Comparison of ENCODE assay signal across 22 cellular contexts in genomic region chr5:78522476-78523105, GRCh38.
DNase-seq lines count a peak whose midpoint lies in the region; ATAC-seq and TF ChIP-seq lines count a peak whose summit lies in the region.
"Had no signal": no experiment of that assay in that cellular context is flagged by ENCODE, and none has a peak within 500 bp of the region (broad histone marks: within the 10 kb centered on the region; RNA-seq: fewer than 3 reads in every experiment).

No MANE protein-coding gene starts in this region.

- peaks cover 7% of the 10 kb centered on the region for H4K20me1 ChIP-seq in GM23338 (replicated peaks; ENCODE audit: insufficient read depth)
- H4K20me1 ChIP-seq: BLaER1 had no signal

- no peaks in the 10 kb centered on the region for H3F3A ChIP-seq in GM23338 (replicated peaks; ENCODE audit: low read depth)

- H3K27me3 Mint-ChIP-seq in GM23338 (ENCODE audit: insufficient read depth, low read depth, poor library complexity) (no peaks in the 10 kb centered on the region), nephron (ENCODE audit: low read depth) (no peaks in the 10 kb centered on the region)
- H3K27me3 Mint-ChIP-seq: IgD-negative memory B cell had no signal

- H2AFZ ChIP-seq in GM23338 = no peak overlapping the region

- TF ChIP-seq POLR2A in erythroblast (IDR thresholded peaks at IDR 0.05; ENCODE audit: low read length) = no peak

- H3K9me2 ChIP-seq in GM23338 (ENCODE audit: insufficient read depth) = 0 out of 2 replicates have a peak, but pooled peaks cover 4% of the 10 kb centered on the region

- no peak overlapping the region for H3K27ac Mint-ChIP-seq in GM23338
- H3K27ac Mint-ChIP-seq in nephron = peak overlapping the region; percentile 84 to 89 (median 88)
- H3K27ac Mint-ChIP-seq: CD4-positive, alpha-beta T cell; IgD-negative memory B cell had no signal

- ATAC-seq in GM23338 (no peak), GM18498 (IDR thresholded peaks at IDR 0.05; ENCODE audit: unreplicated experiment) (no peak)

- H3K9me3 Mint-ChIP-seq in GM23338 (no peaks in the 10 kb centered on the region), nephron (no peaks in the 10 kb centered on the region)
- H3K9me3 Mint-ChIP-seq: CD4-positive, alpha-beta T cell; IgD-negative memory B cell had no signal

- H3K4me1 ChIP-seq in GM23338 (ENCODE audit: insufficient read depth) = peaks cover under 1% of the 10 kb centered on the region; the same call in 1 of the 2 replicates

- TF ChIP-seq CTCF in GM23338 (conservative IDR thresholded peaks at IDR 0.05; ENCODE audit: low read depth in 2 of 2) (no peak), nephron (IDR thresholded peaks at IDR 0.05; ENCODE audit: unreplicated experiment in 3 of 3) (no peak), coronary artery (IDR thresholded peaks at IDR 0.05) (no peak)

- no peak for DNase-seq in GM23338 (ENCODE audit: low spot score)
- DNase-seq in amniotic epithelial cell (ENCODE audit: low read depth) = peak; percentile 76
- peak; percentile 34 to 72 for DNase-seq in erythroblast (lab: John Stamatoyannopoulos, UW)
- DNase-seq in NCI-H2196 (lab: John Stamatoyannopoulos, UW; ENCODE audit: unreplicated experiment) = no peak
- DNase-seq in coronary artery (ENCODE audit: low spot score) = no peak
- no peak for DNase-seq in DMS53 (lab: John Stamatoyannopoulos, UW)
- DNase-seq: Caco-2; CD4-positive, alpha-beta T cell; DMS153; Karpas-422; NCI-H1694 treated with DMSO at 0.1 percent for 48 hours; NCI-H2227 treated with DMSO at 0.1 percent for 48 hours; NCI-H510A; NCI-H774; NK-92 treated with Interleukin-12 subunit alpha and Interleukin-12 subunit beta, amount 100 ng/mL, for 24 hours; SHP77 treated with DMSO at 0.1 percent for 48 hours had no signal

- H3K4me1 Mint-ChIP-seq in GM23338 (peaks cover 35% of the 10 kb centered on the region), nephron (peaks cover 73% of the 10 kb centered on the region)

- peaks cover 30% of the 10 kb centered on the region for H3K79me2 ChIP-seq in GM23338 (replicated peaks; ENCODE audit: insufficient read depth)

- H3K4me3 Mint-ChIP-seq in GM23338 (no peak overlapping the region), nephron (peak overlapping the region in 1 of 3 experiments; percentile 39)
- H3K4me3 Mint-ChIP-seq: CD4-positive, alpha-beta T cell; IgD-negative memory B cell had no signal

- H3K4me3 ChIP-seq in GM23338 (no peak overlapping the region), coronary artery (no peak overlapping the region)
- H3K4me3 ChIP-seq: BLaER1, SK-N-MC had no signal

- no peaks in the 10 kb centered on the region for H3K36me3 ChIP-seq in GM23338 (ENCODE audit: insufficient read depth)
- H3K36me3 ChIP-seq: BLaER1 had no signal

- H3K36me3 Mint-ChIP-seq in GM23338 (ENCODE audit: low read depth) = no peaks in the 10 kb centered on the region; the same call in 2 of the 3 replicates
- peaks cover 10% of the 10 kb centered on the region for H3K36me3 Mint-ChIP-seq in nephron (ENCODE audit: low read depth)
- H3K36me3 Mint-ChIP-seq: IgD-negative memory B cell had no signal

- H3K27ac ChIP-seq in GM23338 (ENCODE audit: low read depth) (peak overlapping the region; percentile 84), coronary artery (peak overlapping the region in 1 of 2 donors; percentile 69)
- H3K27ac ChIP-seq: BLaER1, RWPE1, SK-N-MC had no signal

- no peaks in the 10 kb centered on the region for H3K27me3 ChIP-seq in GM23338 (ENCODE audit: insufficient read depth)
- H3K27me3 ChIP-seq: BLaER1 had no signal

- no peak overlapping the region for H3K4me2 ChIP-seq in GM23338
- H3K4me2 ChIP-seq: BLaER1 had no signal

TF ChIP-seq in GM23338, 12 proteins besides CTCF, POLR2A, EP300 and RAD21 (continues in another document):
- TF ChIP-seq ZNF114 (CRISPR knock-in tag; IDR thresholded peaks at IDR 0.05) (no peak), CREB1 (CRISPR knock-in tag; IDR thresholded peaks at IDR 0.05; ENCODE audit: low read depth) (no peak), POLR2AphosphoS5 (IDR thresholded peaks at IDR 0.05; ENCODE audit: low read depth) (no peak), EZH2phosphoT487 (IDR thresholded peaks at IDR 0.05; ENCODE audit: unreplicated experiment) (no peak), REST (IDR thresholded peaks at IDR 0.05; ENCODE audit: unreplicated experiment) (no peak), JUNB (IDR thresholded peaks at IDR 0.05; ENCODE audit: unreplicated experiment) (no peak), NANOG (IDR thresholded peaks at IDR 0.05; ENCODE audit: borderline replicate concordance) (no peak), ETS1 (IDR thresholded peaks at IDR 0.05) (no peak)

Comparison
In these comparisons a context has a peak if more than half of its experiments do, and no peak if none do; other contexts are left out.
1. DNase-seq: peak in amniotic epithelial cell (single experiment) and erythroblast (2 of 2); none in GM23338 (single experiment), NCI-H2196 (single experiment), coronary artery (single experiment) and DMS53 (single experiment).